26 cellular contexts compared by ENCODE assay signal in the genomic region with DNA sequence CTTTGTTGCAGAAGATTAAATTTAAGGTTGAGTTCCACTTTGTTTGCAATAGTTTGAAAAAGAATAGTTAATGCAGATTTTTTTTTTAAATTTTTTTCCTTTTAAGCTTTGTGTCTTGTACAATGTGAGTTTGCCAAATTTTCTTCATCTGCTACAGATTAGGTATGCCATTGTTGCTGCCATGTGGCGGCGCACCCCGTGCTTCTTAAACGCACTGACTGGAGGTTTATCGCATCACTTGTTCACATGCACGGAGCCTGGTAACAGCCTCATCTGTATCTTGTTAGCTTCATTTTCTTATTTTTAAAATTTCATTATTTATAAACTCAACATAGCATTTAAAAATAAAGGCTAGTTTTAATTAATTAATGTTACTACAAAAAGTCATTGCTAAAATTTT.
"Had no signal": no experiment of that assay in that cellular context is flagged by ENCODE, and none has a peak within 500 bp of the region (broad histone marks: within the 10 kb centered on the region; RNA-seq: fewer than 3 reads in every experiment).

No MANE protein-coding gene starts in this region.

- H3K9me3 ChIP-seq: colonic mucosa, esophagus squamous epithelium, gastroesophageal sphincter, heart right ventricle, left lung, mucosa of descending colon had no signal

- H3K27me3 ChIP-seq: colonic mucosa, esophagus squamous epithelium, gastroesophageal sphincter, heart right ventricle, left lung had no signal

- H3K4me3 ChIP-seq: colonic mucosa, esophagus squamous epithelium, gastroesophageal sphincter, heart right ventricle, left lung, mucosa of descending colon had no signal

- H3K4me1 ChIP-seq: colonic mucosa, esophagus squamous epithelium, gastroesophageal sphincter, heart right ventricle, left lung had no signal

- H3K27ac ChIP-seq: colonic mucosa, epithelial cell of prostate, esophagus squamous epithelium, gastroesophageal sphincter, heart right ventricle, left lung had no signal

- FAIRE-seq: endometrium, keratinocyte had no signal

- H3K36me3 ChIP-seq: colonic mucosa had no signal

- ATAC-seq: effector memory CD8-positive, alpha-beta T cell; esophagus mucosa; gastroesophageal sphincter; heart right ventricle; left colon; left lung; left ventricle myocardium superior; mucosa of descending colon had no signal

- DNase-seq: cerebellar nuclear complex; colonic mucosa; cortex of kidney; effector CD8-positive, alpha-beta T cell; effector memory CD8-positive, alpha-beta T cell; endodermal cell; erythroblast; esophagus squamous epithelium; foreskin fibroblast; foreskin melanocyte; glutamatergic neuron; head of caudate nucleus; heart right ventricle; hippocampal formation; kidney glomerular epithelial cell; left colon; left ventricle myocardium superior; mesenchymal stem cell; mucosa of descending colon; naive B cell had no signal
